27 cellular contexts compared by ENCODE assay signal in the genomic region with DNA sequence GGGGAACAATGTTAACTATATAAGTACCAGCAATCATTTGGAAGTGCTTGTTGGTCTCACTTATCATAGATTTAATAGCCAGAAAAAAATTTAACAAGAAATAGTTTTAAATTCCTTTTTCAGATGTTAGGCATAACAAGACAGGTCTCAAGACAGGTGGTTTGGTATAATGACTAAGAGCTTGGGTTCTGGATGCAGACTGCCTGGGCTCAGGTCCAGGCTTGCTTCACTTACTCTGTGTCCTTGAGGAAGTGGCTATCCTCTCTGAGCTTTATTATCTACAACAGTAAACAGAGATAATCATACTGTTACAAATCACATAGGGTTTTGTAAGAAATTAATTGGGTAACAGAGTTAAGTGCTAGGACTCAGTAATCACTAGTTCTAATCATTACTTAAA.
"Had no signal": no experiment of that assay in that cellular context is flagged by ENCODE, and none has a peak within 500 bp of the region (broad histone marks: within the 10 kb centered on the region; RNA-seq: fewer than 3 reads in every experiment).

No MANE protein-coding gene starts in this region.

- H3K4me1 Mint-ChIP-seq: naive B cell; neural crest cell; stimulated activated naive B cell treated with anti-CD40 and anti-IgM and Interleukin-4, amounts not matched to agents 10 μg/mL and 1 μg/mL and 100 μg/mL, for 72 hours had no signal

- H3K4me3 Mint-ChIP-seq: immature natural killer cell; mesothelial cell of epicardium; naive B cell; natural killer cell treated with Interleukin-12 subunit alpha and Interleukin-12 subunit beta and Interleukin-15 and Interleukin-18, amount 100 ng/mL, for 72 hours; neural crest cell; stimulated activated naive B cell treated with anti-CD40 and anti-IgM and Interleukin-4, amounts not matched to agents 10 μg/mL and 1 μg/mL and 100 μg/mL, for 72 hours; stimulated activated naive CD8-positive, alpha-beta T cell treated with anti-CD3 and anti-CD28 coated beads, Interleukin-15, Interleukin-2, amounts not matched to agents 100 ng/mL and 50 ng/mL, for 24 hours had no signal

- H3K36me3 Mint-ChIP-seq: mesothelial cell of epicardium; naive B cell; natural killer cell treated with Interleukin-12 subunit alpha and Interleukin-12 subunit beta and Interleukin-15 and Interleukin-18, amount 100 ng/mL, for 72 hours; stimulated activated naive B cell treated with anti-CD40 and anti-IgM and Interleukin-4, amounts not matched to agents 10 μg/mL and 1 μg/mL and 100 μg/mL, for 72 hours had no signal

- H3K27ac Mint-ChIP-seq: immature natural killer cell; mesothelial cell of epicardium; naive B cell; natural killer cell treated with Interleukin-12 subunit alpha and Interleukin-12 subunit beta and Interleukin-15 and Interleukin-18, amount 100 ng/mL, for 72 hours; stimulated activated naive B cell treated with anti-CD40 and anti-IgM and Interleukin-4, amounts not matched to agents 10 μg/mL and 1 μg/mL and 100 μg/mL, for 72 hours; stimulated activated naive CD8-positive, alpha-beta T cell treated with anti-CD3 and anti-CD28 coated beads, Interleukin-15, Interleukin-2, amounts not matched to agents 100 ng/mL and 50 ng/mL, for 24 hours had no signal

- H3K4me3 ChIP-seq: lung, mucosa of descending colon, pancreas, right lobe of liver, thoracic aorta, tibial nerve, upper lobe of left lung had no signal

- H3K27ac ChIP-seq: epithelial cell of prostate, neutrophil, pancreas, right lobe of liver, thoracic aorta, tibial nerve, upper lobe of left lung had no signal

- ATAC-seq: esophagus mucosa; left lobe of liver; mucosa of descending colon; natural killer cell treated with Interleukin-12 subunit alpha and Interleukin-12 subunit beta and Interleukin-15 and Interleukin-18, amount 100 ng/mL, for 72 hours; pancreas; right lobe of liver; stimulated activated naive B cell treated with anti-CD40 and anti-IgM and Interleukin-4, amounts not matched to agents 10 μg/mL and 1 μg/mL and 100 μg/mL, for 72 hours had no signal

- H3K27me3 Mint-ChIP-seq: naive B cell; stimulated activated naive B cell treated with anti-CD40 and anti-IgM and Interleukin-4, amounts not matched to agents 10 μg/mL and 1 μg/mL and 100 μg/mL, for 72 hours; stimulated activated naive CD8-positive, alpha-beta T cell treated with anti-CD3 and anti-CD28 coated beads, Interleukin-15, Interleukin-2, amounts not matched to agents 100 ng/mL and 50 ng/mL, for 24 hours had no signal

- H3K9me3 Mint-ChIP-seq: immature natural killer cell, neural crest cell had no signal

- DNase-seq: cortex of kidney; foreskin melanocyte; glutamatergic neuron; hypothalamus; immature natural killer cell; kidney; mesenchymal stem cell; mucosa of descending colon; naive B cell; pancreas; right lobe of liver; small intestine; stimulated activated CD4-positive, alpha-beta T cell treated with anti-CD3 and anti-CD28 coated beads, Interleukin-15, amount 100 ng/mL, for 24 hours; stimulated activated CD4-positive, alpha-beta T cell treated with anti-CD3 and anti-CD28 coated beads, Interleukin-2, amount 100 ng/mL, for 48 hours; stimulated activated naive B cell treated with anti-CD40 and anti-IgM and Interleukin-4, amounts not matched to agents 10 μg/mL and 1 μg/mL and 100 μg/mL, for 72 hours; upper lobe of left lung had no signal
